In genomic region chr6:36121752-36122494, GRCh38 we compare ENCODE assay signal across 12 cellular contexts. TPM values are rescaled to one million over a fixed set of nuclear protein-coding genes. Genes with fewer than 3 reads are reported as not detected.
DNase-seq lines count a peak whose midpoint lies in the region; ATAC-seq and TF ChIP-seq lines count a peak whose summit lies in the region.
"Had no signal": no experiment of that assay in that cellular context is flagged by ENCODE, and none has a peak within 500 bp of the region (broad histone marks: within the 10 kb centered on the region; RNA-seq: fewer than 3 reads in every experiment).

No MANE protein-coding gene starts in this region.

- in situ Hi-C loops in transverse colon (cut with MboI; ENCODE audit: low pct_ligation_motif_present in 1 of 4, low pct_unique_long_range_greater_than_20kb in 1 of 4, low sequenced_read_pairs in 3 of 4): loop anchor here in 1 of 4 donors (25.0 kb wide), 1 partner anchor 240 kb away; no protein-coding TSS in a partner anchor

- H3K27me3 Mint-ChIP-seq in activated naive CD4-positive, alpha-beta T cell treated with anti-CD3 and anti-CD28 coated beads, Interleukin-2, amount 50 U/mL, for 24 hours: no peaks in the 10 kb centered on the region
- H3K27me3 Mint-ChIP-seq in activated CD8-positive, alpha-beta T cell treated with anti-CD3 and anti-CD28 coated beads, Interleukin-2, amount 10 ng/mL, durations not matched to agents 7 days and 5 days (ENCODE audit: low read depth): no peaks in the 10 kb centered on the region

- POLR2A ChIA-PET in activated CD8-positive, alpha-beta T cell treated with anti-CD3 and anti-CD28 coated beads, Interleukin-2, amount 10 ng/mL, durations not matched to agents 7 days and 5 days (lab: Charles Lee): interaction anchor here (0.9 to 2.9 kb wide), 13 partner anchors 9 to 97 kb away, joined by 3 to 53 read pairs (median 15); partner anchors contain the start of genes BRPF3, MAPK13 and MAPK14

- no peak for TF ChIP-seq EP300 in transverse colon (IDR thresholded peaks at IDR 0.05; ENCODE audit: low read depth)

- H3K9me3 ChIP-seq in right lobe of liver: no peaks in the 10 kb centered on the region
- H3K9me3 ChIP-seq in transverse colon: no peaks in the 10 kb centered on the region
- H3K9me3 ChIP-seq: heart right ventricle, pancreas had no signal

- no peak for DNase-seq in activated naive CD4-positive, alpha-beta T cell treated with Interleukin-2 at 50 U/mL for 16 hours
- DNase-seq in activated CD8-positive, alpha-beta T cell treated with anti-CD3 and anti-CD28 coated beads, Interleukin-2, amount 10 ng/mL, durations not matched to agents 7 days and 5 days: no peak
- peak in 2 of 3 donors; percentile 71 to 73 for DNase-seq in right lobe of liver
- no peak for DNase-seq in transverse colon
- DNase-seq in MV-4-11 (lab: John Stamatoyannopoulos, UW): no peak
- no peak for DNase-seq in AG08395 (ENCODE audit: low spot score)
- DNase-seq: pancreas, T1000 had no signal

- CTCF ChIA-PET in activated CD8-positive, alpha-beta T cell treated with anti-CD3 and anti-CD28 coated beads, Interleukin-2, amount 10 ng/mL, durations not matched to agents 7 days and 5 days (lab: Charles Lee): interaction anchor here (0.7 to 5.9 kb wide), 13 partner anchors 10 to 219 kb away, joined by 3 to 44 read pairs (median 12); partner anchors contain the start of genes MAPK13 and MAPK14

- peak overlapping the region; percentile 85 for H3K4me3 Mint-ChIP-seq in activated naive CD4-positive, alpha-beta T cell treated with anti-CD3 and anti-CD28 coated beads, Interleukin-2, amount 50 U/mL, for 24 hours
- H3K4me3 Mint-ChIP-seq in activated CD8-positive, alpha-beta T cell treated with anti-CD3 and anti-CD28 coated beads, Interleukin-2, amount 10 ng/mL, durations not matched to agents 7 days and 5 days: no peak overlapping the region

- peak overlapping the region; percentile 72 for H3K27ac Mint-ChIP-seq in activated naive CD4-positive, alpha-beta T cell treated with anti-CD3 and anti-CD28 coated beads, Interleukin-2, amount 50 U/mL, for 24 hours
- peak overlapping the region; percentile 98 for H3K27ac Mint-ChIP-seq in activated CD8-positive, alpha-beta T cell treated with anti-CD3 and anti-CD28 coated beads, Interleukin-2, amount 10 ng/mL, durations not matched to agents 7 days and 5 days

- no peaks in the 10 kb centered on the region for H3K9me3 Mint-ChIP-seq in activated naive CD4-positive, alpha-beta T cell treated with anti-CD3 and anti-CD28 coated beads, Interleukin-2, amount 50 U/mL, for 24 hours
- H3K9me3 Mint-ChIP-seq in activated CD8-positive, alpha-beta T cell treated with anti-CD3 and anti-CD28 coated beads, Interleukin-2, amount 10 ng/mL, durations not matched to agents 7 days and 5 days (ENCODE audit: insufficient read depth): no peaks in the 10 kb centered on the region

- H3K27me3 ChIP-seq in right lobe of liver (no peaks in the 10 kb centered on the region), transverse colon (no peaks in the 10 kb centered on the region)
- H3K27me3 ChIP-seq: pancreas had no signal

- WGBS in right lobe of liver (ENCODE audit: insufficient coverage, low coverage, low lambda C conversion rate, missing lambda C conversion rate): 70% methylated on average over 2 of the region's 5 CpGs
- WGBS in transverse colon (ENCODE audit: low coverage in 1 of 2), 2 donors: 73 to 81% methylated on average over 3 to 5 of the region's 5 CpGs

- H3K4me1 Mint-ChIP-seq in activated naive CD4-positive, alpha-beta T cell treated with anti-CD3 and anti-CD28 coated beads, Interleukin-2, amount 50 U/mL, for 24 hours: peaks cover 96% of the 10 kb centered on the region
- H3K4me1 Mint-ChIP-seq in activated CD8-positive, alpha-beta T cell treated with anti-CD3 and anti-CD28 coated beads, Interleukin-2, amount 10 ng/mL, durations not matched to agents 7 days and 5 days (ENCODE audit: low read depth): peaks cover 91% of the 10 kb centered on the region

- H3K36me3 Mint-ChIP-seq in activated naive CD4-positive, alpha-beta T cell treated with anti-CD3 and anti-CD28 coated beads, Interleukin-2, amount 50 U/mL, for 24 hours: no peaks in the 10 kb centered on the region
- peaks cover 29% of the 10 kb centered on the region for H3K36me3 Mint-ChIP-seq in activated CD8-positive, alpha-beta T cell treated with anti-CD3 and anti-CD28 coated beads, Interleukin-2, amount 10 ng/mL, durations not matched to agents 7 days and 5 days (ENCODE audit: low read depth)

- peaks cover 0 to 34% (median 8%) of the 10 kb centered on the region in 4 donors for H3K4me1 ChIP-seq in right lobe of liver
- peaks cover 14 to 43% (median 24%) of the 10 kb centered on the region in 4 donors for H3K4me1 ChIP-seq in transverse colon
- H3K4me1 ChIP-seq: pancreas had no signal

- H3K4me3 ChIP-seq in right lobe of liver (no peak overlapping the region), transverse colon (no peak overlapping the region)
- H3K4me3 ChIP-seq: lung, pancreas had no signal

- no peak for ATAC-seq in activated CD8-positive, alpha-beta T cell treated with anti-CD3 and anti-CD28 coated beads, Interleukin-2, amount 10 ng/mL, durations not matched to agents 7 days and 5 days
- peak; percentile 1 to 62 (median 58) for ATAC-seq in right lobe of liver
- ATAC-seq in HG02981 (IDR thresholded peaks at IDR 0.05; ENCODE audit: unreplicated experiment): no peak

- peak overlapping the region in 2 of 3 donors; percentile 65 to 74 for H3K27ac ChIP-seq in right lobe of liver
- H3K27ac ChIP-seq in transverse colon: peak overlapping the region; percentile 81 to 86 (median 84)

- no peak for TF ChIP-seq CTCF in right lobe of liver (IDR thresholded peaks at IDR 0.05)
- TF ChIP-seq CTCF in transverse colon (IDR thresholded peaks at IDR 0.05): no peak

- intact Hi-C loops in right lobe of liver (cut with DNase I) (no loop called here), transverse colon (cut with DNase I; ENCODE audit: low total_unique reads) (loop anchor here (2.0 kb wide), 1 partner anchor 71 kb away; no protein-coding TSS in a partner anchor)

- no peak for TF ChIP-seq POLR2A in right lobe of liver (IDR thresholded peaks at IDR 0.05)
- no peak for TF ChIP-seq POLR2A in transverse colon (IDR thresholded peaks at IDR 0.05)

- H3K36me3 ChIP-seq in right lobe of liver (peaks cover 0 to under 1% (median 0%) of the 10 kb centered on the region in 4 donors), transverse colon (no peaks in the 10 kb centered on the region)
- H3K36me3 ChIP-seq: pancreas had no signal

RNA-seq across cellular contexts. Expression of gene MAPK13, which starts 8.4 kb away (rescaled TPM):
- 10 to 100 TPM; 42.6 to 43.5 TPM for total RNA-seq in activated CD8-positive, alpha-beta T cell treated with anti-CD3 and anti-CD28 coated beads, Interleukin-2, amount 10 ng/mL, durations not matched to agents 7 days and 5 days
- total RNA-seq in right lobe of liver (1 to 10 TPM; 2.2 to 5.0 (median 3.0) TPM), transverse colon (100 to 1,000 TPM in 3 of 4 donors, 10 to 100 TPM in 1; 67.7 to 200 (median 146) TPM)

Comparison
In these comparisons a context has a peak if more than half of its experiments do, and no peak if none do; other contexts are left out.
1. DNase-seq: peak in right lobe of liver (2 of 3); none in activated naive CD4-positive, alpha-beta T cell treated with Interleukin-2 at 50 U/mL for 16 hours (single experiment), activated CD8-positive, alpha-beta T cell treated with anti-CD3 and anti-CD28 coated beads, Interleukin-2, amount 10 ng/mL, durations not matched to agents 7 days and 5 days (single experiment), transverse colon (single experiment), MV-4-11 (single experiment) and AG08395 (single experiment).
2. ATAC-seq: peak in right lobe of liver (4 of 4); none in activated CD8-positive, alpha-beta T cell treated with anti-CD3 and anti-CD28 coated beads, Interleukin-2, amount 10 ng/mL, durations not matched to agents 7 days and 5 days (single experiment) and HG02981 (single experiment).
3. RNA of gene MAPK13, which starts 8.4 kb away (total RNA-seq): 67.7 to 200 TPM in transverse colon and 42.6 to 43.5 TPM in activated CD8-positive, alpha-beta T cell treated with anti-CD3 and anti-CD28 coated beads, Interleukin-2, amount 10 ng/mL, durations not matched to agents 7 days and 5 days; 2.2 to 5.0 TPM in right lobe of liver; every median in the first group is over 4 times any median in the second.